ENCODE assay signal across 1 cellular context in the genomic region with DNA sequence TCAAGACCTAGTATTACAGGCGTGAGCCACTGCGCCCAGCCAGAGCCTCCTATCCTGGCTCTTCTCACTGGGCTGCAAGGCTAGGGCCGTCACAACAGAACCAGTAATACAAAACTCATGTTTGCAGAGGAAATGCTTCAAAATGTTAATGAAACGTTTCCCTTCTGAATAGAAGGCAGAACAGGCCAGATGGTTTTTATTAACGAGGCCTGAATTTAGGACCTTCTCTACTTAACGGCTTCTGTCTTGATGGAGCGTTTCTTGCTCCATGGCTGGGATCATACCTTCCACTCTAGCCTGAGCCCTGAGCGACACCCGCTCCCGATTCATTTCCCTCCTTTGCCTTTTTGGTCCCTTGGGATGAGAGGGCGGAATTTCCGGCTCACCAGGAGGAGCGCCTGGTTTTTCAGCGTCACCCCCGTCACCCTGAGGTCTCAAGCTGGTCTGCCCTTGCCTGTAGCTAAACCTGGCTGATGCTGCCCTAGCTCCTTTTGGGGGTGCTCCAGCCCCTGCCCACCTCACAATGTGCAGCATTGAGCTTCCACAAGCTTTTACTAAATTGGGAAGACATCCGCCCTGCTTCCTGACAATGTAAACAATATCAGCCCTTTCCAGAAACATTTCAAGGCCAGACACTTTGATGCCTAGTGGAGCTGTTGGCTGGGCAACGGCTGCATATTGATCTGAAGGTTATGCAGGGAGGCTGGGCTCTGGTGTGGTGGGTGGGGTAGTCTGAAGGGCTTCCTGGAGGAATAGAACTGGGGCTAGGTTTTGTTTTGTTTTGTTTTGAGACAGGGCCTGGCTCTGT.
TF ChIP-seq lines count a peak whose summit lies in the region.

No MANE protein-coding gene starts in this region.

TF ChIP-seq in HCT116, 20 proteins besides CTCF, POLR2A, EP300 and RAD21 (continued from another document):
- TF ChIP-seq, protein P1, sequence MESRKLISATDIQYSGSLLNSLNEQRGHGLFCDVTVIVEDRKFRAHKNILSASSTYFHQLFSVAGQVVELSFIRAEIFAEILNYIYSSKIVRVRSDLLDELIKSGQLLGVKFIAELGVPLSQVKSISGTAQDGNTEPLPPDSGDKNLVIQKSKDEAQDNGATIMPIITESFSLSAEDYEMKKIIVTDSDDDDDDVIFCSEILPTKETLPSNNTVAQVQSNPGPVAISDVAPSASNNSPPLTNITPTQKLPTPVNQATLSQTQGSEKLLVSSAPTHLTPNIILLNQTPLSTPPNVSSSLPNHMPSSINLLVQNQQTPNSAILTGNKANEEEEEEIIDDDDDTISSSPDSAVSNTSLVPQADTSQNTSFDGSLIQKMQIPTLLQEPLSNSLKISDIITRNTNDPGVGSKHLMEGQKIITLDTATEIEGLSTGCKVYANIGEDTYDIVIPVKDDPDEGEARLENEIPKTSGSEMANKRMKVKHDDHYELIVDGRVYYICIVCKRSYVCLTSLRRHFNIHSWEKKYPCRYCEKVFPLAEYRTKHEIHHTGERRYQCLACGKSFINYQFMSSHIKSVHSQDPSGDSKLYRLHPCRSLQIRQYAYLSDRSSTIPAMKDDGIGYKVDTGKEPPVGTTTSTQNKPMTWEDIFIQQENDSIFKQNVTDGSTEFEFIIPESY (IDR thresholded peaks at IDR 0.05; ENCODE audit: extremely low read depth, insufficient replicate concordance, low read length): no peak
- TF ChIP-seq, protein P2, sequence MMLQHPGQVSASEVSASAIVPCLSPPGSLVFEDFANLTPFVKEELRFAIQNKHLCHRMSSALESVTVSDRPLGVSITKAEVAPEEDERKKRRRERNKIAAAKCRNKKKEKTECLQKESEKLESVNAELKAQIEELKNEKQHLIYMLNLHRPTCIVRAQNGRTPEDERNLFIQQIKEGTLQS (IDR thresholded peaks at IDR 0.05): no peak
- no peak for TF ChIP-seq CEBPB (IDR thresholded peaks at IDR 0.05; ENCODE audit: low read depth)
- TF ChIP-seq EGR1 (IDR thresholded peaks at IDR 0.05; ENCODE audit: low read depth): no peak
- no peak for TF ChIP-seq SP1 (IDR thresholded peaks at IDR 0.05; ENCODE audit: low read depth)
- TF ChIP-seq JUND (IDR thresholded peaks at IDR 0.05): no peak
- TF ChIP-seq SIN3A (IDR thresholded peaks at IDR 0.05; ENCODE audit: low read depth): no peak
- no peak for TF ChIP-seq YY1 (IDR thresholded peaks at IDR 0.05; ENCODE audit: extremely low read depth, insufficient replicate concordance, low read depth, low read length)
- no peak for TF ChIP-seq EZH2 (IDR thresholded peaks at IDR 0.05)
- no peak for TF ChIP-seq CBX3 (IDR thresholded peaks at IDR 0.05; ENCODE audit: low read depth)
